1 cellular context compared by ENCODE assay signal in genomic region chr2:235073938-235074337, GRCh38.
TF ChIP-seq lines count a peak whose summit lies in the region.

No MANE protein-coding gene starts in this region.

TF ChIP-seq in GM23338, 12 proteins besides CTCF, POLR2A, EP300 and RAD21:
- TF ChIP-seq ZNF462 (CRISPR knock-in tag; IDR thresholded peaks at IDR 0.05) (no peak), CREB1 (CRISPR knock-in tag; IDR thresholded peaks at IDR 0.05; ENCODE audit: low read depth) (no peak), STAT1 (IDR thresholded peaks at IDR 0.05; ENCODE audit: unreplicated experiment) (no peak), POLR2AphosphoS5 (IDR thresholded peaks at IDR 0.05; ENCODE audit: low read depth) (no peak), EZH2phosphoT487 (IDR thresholded peaks at IDR 0.05; ENCODE audit: unreplicated experiment) (no peak), ZNF331 (CRISPR knock-in tag; IDR thresholded peaks at IDR 0.05; ENCODE audit: low read depth) (no peak), JUNB (IDR thresholded peaks at IDR 0.05; ENCODE audit: unreplicated experiment) (no peak), EZH2 (IDR thresholded peaks at IDR 0.05; ENCODE audit: low read depth, unreplicated experiment) (no peak), ETS1 (IDR thresholded peaks at IDR 0.05) (no peak), REST (IDR thresholded peaks at IDR 0.05; ENCODE audit: unreplicated experiment) (no peak), ZNF114 (CRISPR knock-in tag; IDR thresholded peaks at IDR 0.05) (no peak), NANOG (IDR thresholded peaks at IDR 0.05; ENCODE audit: borderline replicate concordance) (no peak)
TF ChIP-seq in GM23338: peak in this region for 0.
